24 cellular contexts compared by ENCODE assay signal in the genomic region with DNA sequence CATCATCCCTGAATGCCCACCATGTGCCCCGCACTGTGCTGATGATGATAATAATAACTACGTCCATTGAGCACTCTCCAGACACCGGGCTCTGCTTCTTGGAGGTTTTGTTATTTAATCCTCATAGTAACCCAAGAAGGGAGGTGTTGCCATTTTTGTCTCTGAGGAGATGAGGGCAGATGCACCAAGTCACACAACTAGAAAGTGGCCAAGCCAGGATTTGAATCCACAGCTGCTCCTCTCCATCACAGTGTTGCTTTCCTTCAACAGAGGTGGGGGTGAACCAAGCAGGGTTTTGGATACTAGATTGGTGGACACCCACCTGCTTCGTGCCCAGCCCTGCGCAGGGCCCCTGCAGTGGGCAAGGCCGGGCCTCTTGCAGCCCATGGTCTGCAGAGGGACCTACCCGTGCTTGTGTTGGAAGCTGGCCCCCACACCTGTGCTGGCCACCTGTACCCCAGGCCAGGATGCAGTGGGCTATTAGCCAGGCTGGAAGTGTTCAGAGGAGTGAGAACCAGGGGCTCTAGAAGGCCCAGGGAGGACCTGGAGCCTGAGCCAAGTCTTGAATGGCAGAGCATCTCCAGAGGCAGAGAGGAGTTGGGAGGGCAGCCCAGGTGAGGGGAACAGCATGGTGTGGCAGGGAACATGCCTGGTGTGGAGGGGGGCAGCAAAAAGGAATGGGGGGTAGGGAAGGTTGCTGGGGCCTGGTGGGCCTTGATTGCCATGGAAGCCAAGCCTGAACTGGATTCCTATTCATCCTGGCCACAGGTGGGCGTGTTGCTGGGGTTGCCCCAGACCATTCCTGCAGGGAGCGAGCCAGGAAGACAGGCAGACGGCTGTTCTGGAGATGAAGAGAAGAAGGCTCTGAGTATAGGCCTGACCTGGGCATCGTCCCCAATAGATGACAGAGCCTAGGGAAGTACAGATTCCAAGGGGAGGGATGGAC. TPM values are rescaled to one million over a fixed set of nuclear protein-coding genes. Genes with fewer than 3 reads are reported as not detected.
DNase-seq lines count a peak whose midpoint lies in the region; ATAC-seq and TF ChIP-seq lines count a peak whose summit lies in the region.
"Had no signal": no experiment of that assay in that cellular context is flagged by ENCODE, and none has a peak within 500 bp of the region (broad histone marks: within the 10 kb centered on the region; RNA-seq: fewer than 3 reads in every experiment).

No MANE protein-coding gene starts in this region.

- H3K9me3 ChIP-seq in Caco-2, result no peaks in the 10 kb centered on the region
- H3K9me3 ChIP-seq: esophagus squamous epithelium, ovary, SJSA1, thyroid gland had no signal

- no peak for ATAC-seq in natural killer cell treated with Interleukin-12 subunit alpha and Interleukin-12 subunit beta and Interleukin-15 and Interleukin-18, amount 100 ng/mL, for 72 hours
- ATAC-seq in HG03139 (IDR thresholded peaks at IDR 0.05; ENCODE audit: unreplicated experiment) (no peak), HG02840 (IDR thresholded peaks at IDR 0.05; ENCODE audit: low FRiP score, unreplicated experiment) (no peak)
- ATAC-seq: PC-3, sciatic nerve had no signal

- no peaks in the 10 kb centered on the region for H3K27me3 Mint-ChIP-seq in Caco-2 (ENCODE audit: insufficient read depth, unreplicated experiment)
- H3K27me3 Mint-ChIP-seq in brain, result no peaks in the 10 kb centered on the region
- no peaks in the 10 kb centered on the region for H3K27me3 Mint-ChIP-seq in natural killer cell treated with Interleukin-12 subunit alpha and Interleukin-12 subunit beta and Interleukin-15 and Interleukin-18, amount 100 ng/mL, for 72 hours

- no peaks in the 10 kb centered on the region for H3K36me3 ChIP-seq in Caco-2 (ENCODE audit: control insufficient read depth, insufficient read depth, low read length)
- H3K36me3 ChIP-seq: ovary had no signal

- no TSS peak for BruUV-seq in Caco-2 (replicated peaks; lab: Mats Ljungman, UMichigan)

- no peaks in the 10 kb centered on the region for H3K9me3 Mint-ChIP-seq in Caco-2 (ENCODE audit: unreplicated experiment)
- no peaks in the 10 kb centered on the region for H3K9me3 Mint-ChIP-seq in brain
- no peaks in the 10 kb centered on the region for H3K9me3 Mint-ChIP-seq in natural killer cell treated with Interleukin-12 subunit alpha and Interleukin-12 subunit beta and Interleukin-15 and Interleukin-18, amount 100 ng/mL, for 72 hours

- H3K36me3 Mint-ChIP-seq in Caco-2 (ENCODE audit: insufficient read depth, unreplicated experiment) (peaks cover 58% of the 10 kb centered on the region), brain (peaks cover 5% of the 10 kb centered on the region)
- H3K36me3 Mint-ChIP-seq in natural killer cell treated with Interleukin-12 subunit alpha and Interleukin-12 subunit beta and Interleukin-15 and Interleukin-18, amount 100 ng/mL, for 72 hours, result no peaks in the 10 kb centered on the region

- CTCF ChIA-PET in Caco-2 (lab: Charles Lee), result interaction anchor here (0.7 to 3.2 kb wide), 4 partner anchors 9 to 146 kb away, joined by 5 to 44 read pairs (median 24); partner anchors contain the start of genes MRPL11, NPAS4 and PELI3

- H3K27ac ChIP-seq in 22Rv1, result peak overlapping the region; percentile 29; the same call in 1 of the 2 replicates
- H3K27ac ChIP-seq: esophagus squamous epithelium, ovary, SJSA1, thyroid gland had no signal

- H3K4me3 ChIP-seq in Caco-2 (ENCODE audit: low read depth, low read length), result no peak overlapping the region
- H3K4me3 ChIP-seq: esophagus squamous epithelium, ovary, SJSA1, thyroid gland had no signal

- intact Hi-C loops in Caco-2 (cut with micrococcal nuclease; ENCODE audit: unreplicated experiment), result no loop called here

- H3K27ac Mint-ChIP-seq in Caco-2 (ENCODE audit: unreplicated experiment) (peak overlapping the region; percentile 14), brain (peak overlapping the region in 4 of 5 experiments; percentile 68 to 88 (median 85))
- peak overlapping the region in 1 of 2 donors; percentile 40 for H3K27ac Mint-ChIP-seq in natural killer cell treated with Interleukin-12 subunit alpha and Interleukin-12 subunit beta and Interleukin-15 and Interleukin-18, amount 100 ng/mL, for 72 hours

- TF ChIP-seq CTCF in 22Rv1 (IDR thresholded peaks at IDR 0.05) (no peak), Caco-2 (IDR thresholded peaks at IDR 0.05; ENCODE audit: insufficient read depth in 1 of 2, low read depth in 1 of 2, low read length in 1 of 2, severe bottlenecking in 1 of 2, unreplicated experiment in 1 of 2) (no peak), brain (conservative IDR thresholded peaks at IDR 0.05) (no peak)

- POLR2A ChIA-PET in Caco-2 (lab: Charles Lee), result interaction anchor here (0.5 kb wide), 1 partner anchor 11 kb away, joined by 6 read pairs; the partner anchor contains the start of gene PELI3

- peaks cover 6% of the 10 kb centered on the region; the same call in 1 of the 2 replicates for H3K4me1 ChIP-seq in Caco-2

- H3K4me3 Mint-ChIP-seq in Caco-2 (ENCODE audit: unreplicated experiment) (peak overlapping the region; percentile 89), brain (peak overlapping the region; percentile 69 to 93 (median 77))
- H3K4me3 Mint-ChIP-seq in natural killer cell treated with Interleukin-12 subunit alpha and Interleukin-12 subunit beta and Interleukin-15 and Interleukin-18, amount 100 ng/mL, for 72 hours, result peak overlapping the region; percentile 86

- peaks cover 21% of the 10 kb centered on the region for H3K4me1 Mint-ChIP-seq in Caco-2 (ENCODE audit: low read depth, unreplicated experiment)
- peaks cover 37% of the 10 kb centered on the region for H3K4me1 Mint-ChIP-seq in brain
- peaks cover 24 to 31% of the 10 kb centered on the region in 2 donors for H3K4me1 Mint-ChIP-seq in natural killer cell treated with Interleukin-12 subunit alpha and Interleukin-12 subunit beta and Interleukin-15 and Interleukin-18, amount 100 ng/mL, for 72 hours (ENCODE audit: low read depth in 2 of 2)

- no peaks in the 10 kb centered on the region for H3K27me3 ChIP-seq in Caco-2 (replicated peaks; ENCODE audit: control insufficient read depth, insufficient read depth, low read length)
- H3K27me3 ChIP-seq: esophagus squamous epithelium, ovary, SJSA1, thyroid gland had no signal

- peak in 1 of 2 experiments; percentile 60 for DNase-seq in Caco-2
- DNase-seq in natural killer cell treated with Interleukin-12 subunit alpha and Interleukin-12 subunit beta and Interleukin-15 and Interleukin-18, amount 100 ng/mL, for 72 hours (ENCODE audit: low spot score), result no peak
- no peak for DNase-seq in SIG-M5 (lab: John Stamatoyannopoulos, UW)
- DNase-seq in HuH-7 (ENCODE audit: low spot score), result no peak
- DNase-seq: activated CD4-positive, CD25-positive, alpha-beta regulatory T cell treated with anti-CD3 and anti-CD28 coated beads, Interleukin-2, amount 50 U/mL, for 72 hours; activated effector memory CD4-positive, alpha-beta T cell treated with anti-CD3 and anti-CD28 coated beads, Interleukin-2, amount 50 U/mL, for 16 hours; cerebellar nuclear complex; effector memory CD4-positive, alpha-beta T cell; esophagus squamous epithelium; GOT3; NCI-H1436 treated with DMSO at 0.1 percent for 48 hours; NCI-H2227 treated with DMSO at 0.1 percent for 48 hours; ovary; PC-3; stimulated activated naive CD4-positive, alpha-beta T cell treated with Interleukin-2 at 50 U/mL for 16 hours; T-helper 9 cell; thyroid gland had no signal

RNA-seq across cellular contexts. Expression of gene DPP3, which starts 2.7 kb away (rescaled TPM):
- 106 TPM in 2 replicates for total RNA-seq in Caco-2 (2022)
- polyA plus RNA-seq in brain (ENCODE audit: insufficient read depth, low read depth, low replicate concordance), result 64.5 TPM
- 100 to 1,000 TPM in 1 of 2 donors, 10 to 100 TPM in 1; 77.4 to 122 TPM for total RNA-seq in natural killer cell treated with Interleukin-12 subunit alpha and Interleukin-12 subunit beta and Interleukin-15 and Interleukin-18, amount 100 ng/mL, for 72 hours

RNA-seq across cellular contexts. Expression of gene PELI3, which starts 10.8 kb away (rescaled TPM):
- total RNA-seq in Caco-2 (2022), result 21.0 and 21.1 TPM in 2 replicates
- 27.7 TPM for polyA plus RNA-seq in brain (ENCODE audit: insufficient read depth, low read depth, low replicate concordance)
- 1 to 10 TPM; 5.4 to 6.0 TPM for total RNA-seq in natural killer cell treated with Interleukin-12 subunit alpha and Interleukin-12 subunit beta and Interleukin-15 and Interleukin-18, amount 100 ng/mL, for 72 hours

RNA-seq across cellular contexts. Expression of gene BBS1, which starts 32.9 kb away (rescaled TPM):
- 47.1 and 50.0 TPM in 2 replicates for total RNA-seq in Caco-2 (2022)
- 53.7 TPM for polyA plus RNA-seq in brain (ENCODE audit: insufficient read depth, low read depth, low replicate concordance)
- total RNA-seq in natural killer cell treated with Interleukin-12 subunit alpha and Interleukin-12 subunit beta and Interleukin-15 and Interleukin-18, amount 100 ng/mL, for 72 hours, result 10 to 100 TPM; 20.5 to 21.7 TPM

RNA-seq across cellular contexts. Expression of gene MRPL11, which starts 38.9 kb away (rescaled TPM):
- 201 and 206 TPM in 2 replicates for total RNA-seq in Caco-2 (2022)
- 75.6 TPM for polyA plus RNA-seq in brain (ENCODE audit: insufficient read depth, low read depth, low replicate concordance)
- 100 to 1,000 TPM in 1 of 2 donors, 10 to 100 TPM in 1; 58.7 to 112 TPM for total RNA-seq in natural killer cell treated with Interleukin-12 subunit alpha and Interleukin-12 subunit beta and Interleukin-15 and Interleukin-18, amount 100 ng/mL, for 72 hours

RNA-seq across cellular contexts. Expression of gene NPAS4, which starts 56.7 kb away (rescaled TPM):
- total RNA-seq in Caco-2 (2022), result not detected in 2 replicates
- not detected for polyA plus RNA-seq in brain (ENCODE audit: insufficient read depth, low read depth, low replicate concordance)
- total RNA-seq in natural killer cell treated with Interleukin-12 subunit alpha and Interleukin-12 subunit beta and Interleukin-15 and Interleukin-18, amount 100 ng/mL, for 72 hours, result not detected
- total RNA-seq: HT1080, PC-3, sciatic nerve, thyroid gland had no signal
